Comparison of ENCODE assay signal across 1 cellular context in the genomic region with DNA sequence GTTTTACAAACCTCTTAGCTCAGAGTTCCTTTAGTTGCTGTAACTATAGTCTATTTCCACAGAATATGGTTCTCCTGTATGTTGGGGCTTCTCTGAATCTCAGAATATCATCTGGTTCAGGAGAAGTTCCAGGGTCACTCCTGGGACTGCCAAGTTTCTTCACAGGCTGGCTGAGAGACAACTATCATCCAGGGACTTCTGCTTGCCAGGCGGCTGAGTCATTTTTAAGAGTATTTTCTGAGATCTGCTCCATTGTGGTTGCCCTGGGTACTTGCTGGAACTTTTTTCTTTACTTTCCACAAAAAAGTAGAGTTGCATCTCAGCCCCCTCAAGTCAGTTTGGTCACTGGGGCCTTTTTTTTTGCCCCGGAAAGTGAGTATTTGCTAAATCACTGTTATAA.
TF ChIP-seq lines count a peak whose summit lies in the region.

No MANE protein-coding gene starts in this region.

TF ChIP-seq in HepG2, 621 proteins besides CTCF, POLR2A, EP300 and RAD21 (continued from another document):
- no peak for TF ChIP-seq ZNF597 (CRISPR knock-in tag; IDR thresholded peaks at IDR 0.05)
